ENCODE assay signal across 8 cellular contexts in genomic region chr1:116738673-116739370, GRCh38. TPM values are rescaled to one million over a fixed set of nuclear protein-coding genes. Genes with fewer than 3 reads are reported as not detected.
A peak's percentile ranks its signal among the peaks of the same experiment; 100 is the strongest.
DNase-seq lines count a peak whose midpoint lies in the region; ATAC-seq and TF ChIP-seq lines count a peak whose summit lies in the region.

No MANE protein-coding gene starts in this region.

- H3K27me3 ChIP-seq in SJCRH30 (no peaks in the 10 kb centered on the region), neural progenitor cell (no peaks in the 10 kb centered on the region)

- TF ChIP-seq CTCF in neural progenitor cell (IDR thresholded peaks at IDR 0.05): no peak

- peak; percentile 59 for ATAC-seq in GM19438 (IDR thresholded peaks at IDR 0.05; ENCODE audit: low read depth, unreplicated experiment)
- ATAC-seq in HG03460 (IDR thresholded peaks at IDR 0.05; ENCODE audit: unreplicated experiment): peak; percentile 72
- no peak for ATAC-seq in HG03025 (IDR thresholded peaks at IDR 0.05; ENCODE audit: low FRiP score, unreplicated experiment)

- peak; percentile 66 for DNase-seq in activated naive CD4-positive, alpha-beta T cell treated with anti-CD3 and anti-CD28 coated beads, Interleukin-2, amount 50 U/mL, for 16 hours
- peak; percentile 25 to 32 for DNase-seq in stimulated activated CD8-positive, alpha-beta memory T cell treated with anti-CD3 and anti-CD28 coated beads, Interleukin-7, amount 100 ng/mL, for 1 hour (ENCODE audit: low read depth in 2 of 2)
- DNase-seq in SJCRH30: no peak
- no peak for DNase-seq in neural progenitor cell (ENCODE audit: low spot score)
- DNase-seq in H4 (ENCODE audit: low spot score): no peak

- no peak overlapping the region for H2AFZ ChIP-seq in neural progenitor cell (replicated peaks)

- H3K4me2 ChIP-seq in neural progenitor cell: no peak overlapping the region

- H3K4me3 Mint-ChIP-seq in neural progenitor cell: no peak overlapping the region

- H3K27ac ChIP-seq in SJCRH30: no peak overlapping the region
- no peak overlapping the region for H3K27ac ChIP-seq in neural progenitor cell

- H3K9me3 ChIP-seq in SJCRH30 (replicated peaks): peaks cover 8% of the 10 kb centered on the region
- no peaks in the 10 kb centered on the region for H3K9me3 ChIP-seq in neural progenitor cell (ENCODE audit: low read depth)

- peaks cover 10% of the 10 kb centered on the region for H3K27me3 Mint-ChIP-seq in neural progenitor cell (ENCODE audit: insufficient read depth, low read depth)

- H3K79me2 ChIP-seq in neural progenitor cell (ENCODE audit: low read depth): no peaks in the 10 kb centered on the region

- no peaks in the 10 kb centered on the region for H3K4me1 ChIP-seq in SJCRH30
- no peaks in the 10 kb centered on the region for H3K4me1 ChIP-seq in neural progenitor cell

- H3K9me3 Mint-ChIP-seq in neural progenitor cell: peaks cover 11% of the 10 kb centered on the region

- peaks cover 2% of the 10 kb centered on the region for H3K4me1 Mint-ChIP-seq in neural progenitor cell

- no peaks in the 10 kb centered on the region for H4K20me1 ChIP-seq in neural progenitor cell (ENCODE audit: low read depth)

- peaks cover 3% of the 10 kb centered on the region for H3K36me3 Mint-ChIP-seq in neural progenitor cell

- no peak overlapping the region for H3K27ac Mint-ChIP-seq in neural progenitor cell

- H3K36me3 ChIP-seq in SJCRH30: no peaks in the 10 kb centered on the region
- no peaks in the 10 kb centered on the region for H3K36me3 ChIP-seq in neural progenitor cell

- H3K9ac ChIP-seq in neural progenitor cell: no peak overlapping the region

- no peak overlapping the region for H3K4me3 ChIP-seq in SJCRH30
- no peak overlapping the region for H3K4me3 ChIP-seq in neural progenitor cell

- H3F3A ChIP-seq in neural progenitor cell (ENCODE audit: low read depth): no peaks in the 10 kb centered on the region

RNA-seq across cellular contexts. Expression of gene CD2, which starts 15.4 kb away (rescaled TPM):
- total RNA-seq in SJCRH30 (2014; rRNA removed; shearing (Covaris generic)): not detected in 2 replicates
- total RNA-seq in neural progenitor cell (ENCODE audit: low replicate concordance): 0.71 and 1.5 TPM in 2 replicates
- total RNA-seq in H4 (2014; rRNA removed; shearing (Covaris generic)): not detected in 2 replicates

Comparison
In these comparisons a context has a peak if more than half of its experiments do, and no peak if none do; other contexts are left out.
1. DNase-seq: peak in activated naive CD4-positive, alpha-beta T cell treated with anti-CD3 and anti-CD28 coated beads, Interleukin-2, amount 50 U/mL, for 16 hours (single experiment) and stimulated activated CD8-positive, alpha-beta memory T cell treated with anti-CD3 and anti-CD28 coated beads, Interleukin-7, amount 100 ng/mL, for 1 hour (2 of 2); none in SJCRH30 (0 of 2), neural progenitor cell (single experiment) and H4 (single experiment).